Comparison of ENCODE assay signal across 27 cellular contexts in the genomic region with DNA sequence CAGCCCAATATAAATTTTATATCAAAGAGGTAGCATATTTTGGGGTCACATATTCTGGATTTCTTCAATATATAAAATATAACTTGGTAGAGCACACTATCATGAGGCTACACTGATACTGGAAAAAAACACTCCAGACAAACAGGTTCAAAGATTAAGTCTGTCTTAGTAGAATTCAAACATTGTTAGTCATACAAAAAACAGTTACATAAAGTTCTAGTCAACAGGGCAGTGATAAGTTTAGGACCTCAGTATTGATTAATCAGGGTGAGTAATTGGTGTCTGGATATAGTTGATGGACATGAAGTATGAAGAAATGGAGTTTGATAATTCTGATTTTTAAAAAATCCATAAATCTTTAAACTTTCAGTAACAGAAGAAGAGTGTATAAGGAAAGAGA.
"Had no signal": no experiment of that assay in that cellular context is flagged by ENCODE, and none has a peak within 500 bp of the region (broad histone marks: within the 10 kb centered on the region; RNA-seq: fewer than 3 reads in every experiment).

No MANE protein-coding gene starts in this region.

- FAIRE-seq: urothelium cell line had no signal

- H3K27ac ChIP-seq: stomach, suprapubic skin, testis, thoracic aorta, thyroid gland, tibial artery, tibial nerve, transverse colon, upper lobe of left lung, upper lobe of right lung, uterus, vagina had no signal

- ATAC-seq: stimulated activated effector memory CD8-positive, alpha-beta T cell treated with anti-CD3 and anti-CD28 coated beads, Interleukin-12 subunit alpha, Interleukin-12 subunit beta, amount 100 ng/mL, for 72 hours; stimulated activated memory B cell treated with anti-CD40 and anti-IgM and Interleukin-4, amounts not matched to agents 10 μg/mL and 1 μg/mL and 100 μg/mL, for 72 hours; stimulated activated naive B cell treated with anti-CD40 and anti-IgM and Interleukin-4, amounts not matched to agents 10 μg/mL and 1 μg/mL and 100 μg/mL, for 72 hours; stimulated activated naive CD8-positive, alpha-beta T cell treated with anti-CD3 and anti-CD28 coated beads, Interleukin-15, amount 100 ng/mL, for 72 hours; stimulated activated naive CD8-positive, alpha-beta T cell treated with anti-CD3 and anti-CD28 coated beads, Interleukin-15, Interleukin-2, amounts not matched to agents 100 U/mL and 50 U/mL, for 24 hours; upper lobe of right lung had no signal

- H3K36me3 ChIP-seq: stomach, suprapubic skin, thoracic aorta, thyroid gland, tibial artery, tibial nerve, transverse colon, upper lobe of left lung, upper lobe of right lung, uterus, vagina had no signal

- H3K9me3 ChIP-seq: suprapubic skin, testis, thoracic aorta, thyroid gland, tibial artery, tibial nerve, transverse colon, upper lobe of left lung, upper lobe of right lung, uterus, vagina had no signal

- H3K4me3 ChIP-seq: stomach, suprapubic skin, testis, thoracic aorta, thyroid gland, tibial artery, tibial nerve, transverse colon, upper lobe of left lung, upper lobe of right lung, uterus, vagina had no signal

- H3K27me3 ChIP-seq: stomach, suprapubic skin, testis, thyroid gland, tibial artery, tibial nerve, transverse colon, upper lobe of left lung, upper lobe of right lung, uterus, vagina had no signal

- DNase-seq: stimulated activated CD4-positive, alpha-beta T cell treated with anti-CD3 and anti-CD28 coated beads, Interleukin-2, amount 100 ng/mL, for 48 hours; stimulated activated CD4-positive, alpha-beta T cell treated with anti-CD3 and anti-CD28 coated beads, Interleukin-4, amount 100 ng/mL, for 1 hour; stimulated activated CD4-positive, alpha-beta T cell treated with anti-CD3 and anti-CD28 coated beads, Interleukin-4, amount 100 ng/mL, for 24 hours; stimulated activated CD4-positive, alpha-beta T cell treated with anti-CD3 and anti-CD28 coated beads, Interleukin-4, amount 100 ng/mL, for 4 hours; stimulated activated CD8-positive, alpha-beta memory T cell treated with anti-CD3 and anti-CD28 coated beads, Interleukin-4, amount 100 ng/mL, for 48 hours; stimulated activated naive B cell treated with anti-CD40 and anti-IgM and Interleukin-4, amounts not matched to agents 10 μg/mL and 1 μg/mL and 100 μg/mL, for 72 hours; stimulated activated naive CD4-positive, alpha-beta T cell; stimulated activated naive CD4-positive, alpha-beta T cell treated with Interleukin-2 at 50 U/mL for 16 hours; stimulated activated naive CD8-positive, alpha-beta T cell treated with anti-CD3 and anti-CD28 coated beads, Interleukin-15, amount 100 ng/mL, for 72 hours; stimulated activated naive CD8-positive, alpha-beta T cell treated with anti-CD3 and anti-CD28 coated beads, Interleukin-15, Interleukin-2, amounts not matched to agents 100 U/mL and 50 U/mL, for 24 hours; stomach; substantia nigra; testis; thyroid gland; tibial artery; transverse colon; trophoblast cell; upper lobe of right lung; uterus had no signal

- H3K4me1 ChIP-seq: stomach, suprapubic skin, testis, thyroid gland, tibial artery, tibial nerve, transverse colon, upper lobe of left lung, upper lobe of right lung, uterus, vagina had no signal
